ENCODE assay signal across 9 cellular contexts in the genomic region with DNA sequence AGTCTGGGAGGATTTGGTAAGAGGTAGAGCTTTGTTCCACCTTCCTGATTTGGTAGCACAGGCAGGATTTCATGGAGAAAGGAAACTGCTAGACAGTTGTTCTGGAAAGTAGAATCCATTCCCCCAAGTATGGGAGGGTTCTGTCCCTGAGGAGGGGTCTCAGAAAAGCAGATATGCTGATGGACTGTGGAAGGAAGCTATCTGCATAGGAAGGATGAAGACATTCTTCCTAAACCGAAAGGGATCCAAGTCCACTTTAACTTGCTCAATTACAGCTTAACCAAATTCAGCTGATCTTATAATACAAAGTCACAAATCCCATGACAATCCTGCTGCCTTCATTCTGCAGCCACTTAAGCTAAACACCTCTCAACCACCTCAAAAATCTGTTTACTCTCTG. TPM values are rescaled to one million over a fixed set of nuclear protein-coding genes. Genes with fewer than 3 reads are reported as not detected.
A peak's percentile ranks its signal among the peaks of the same experiment; 100 is the strongest.
DNase-seq lines count a peak whose midpoint lies in the region; ATAC-seq and TF ChIP-seq lines count a peak whose summit lies in the region.
"Had no signal": no experiment of that assay in that cellular context is flagged by ENCODE, and none has a peak within 500 bp of the region (broad histone marks: within the 10 kb centered on the region; RNA-seq: fewer than 3 reads in every experiment).

No MANE protein-coding gene starts in this region.

- H3K9me3 Mint-ChIP-seq in T-cell: no peaks in the 10 kb centered on the region

- peaks cover 49 to 69% (median 59%) of the 10 kb centered on the region in 3 donors for H3K4me1 Mint-ChIP-seq in T-cell

- H3K4me3 ChIP-seq in GM12864 (ENCODE audit: low read depth, low read length): peak overlapping the region; percentile 98
- peak overlapping the region; percentile 90 to 94 for H3K4me3 ChIP-seq in foreskin fibroblast (ENCODE audit: low read depth in 1 of 2, low read length in 2 of 2)
- peak overlapping the region; percentile 97 for H3K4me3 ChIP-seq in skeletal muscle satellite cell (ENCODE audit: low read length)
- H3K4me3 ChIP-seq: SJSA1 had no signal

- peak overlapping the region; percentile 75 to 93 for H3K27ac Mint-ChIP-seq in T-cell

- H3K27me3 ChIP-seq in skeletal muscle satellite cell (ENCODE audit: control insufficient read depth, insufficient read depth, low read length): no peaks in the 10 kb centered on the region

- H3K36me3 ChIP-seq in skeletal muscle satellite cell (ENCODE audit: insufficient read depth, low read length): no peaks in the 10 kb centered on the region
- H3K36me3 ChIP-seq: SJSA1 had no signal

- H3K9me3 ChIP-seq in skeletal muscle satellite cell (replicated peaks; ENCODE audit: low read length): no peaks in the 10 kb centered on the region

- no peak for DNase-seq in GM12864 (ENCODE audit: low read depth)
- no peak for DNase-seq in T-cell
- peak in 1 of 2 donors; percentile 22 for DNase-seq in foreskin fibroblast
- DNase-seq in iPS-NIHi7 (ENCODE audit: extremely low spot score): no peak
- DNase-seq in NCI-H1092 treated with DMSO at 0.1 percent for 48 hours (lab: John Stamatoyannopoulos, UW): no peak
- DNase-seq: central memory CD4-positive, alpha-beta T cell had no signal

- ATAC-seq in T-cell (replicated peaks in 1 of 4) (no peak), GM19467 (IDR thresholded peaks at IDR 0.05; ENCODE audit: unreplicated experiment) (no peak)

- no peak overlapping the region for H3K9ac ChIP-seq in skeletal muscle satellite cell (ENCODE audit: low read depth, low read length)

- peak overlapping the region; percentile 71 for H3K4me2 ChIP-seq in skeletal muscle satellite cell (ENCODE audit: low read length)

- H3K36me3 Mint-ChIP-seq in T-cell: no peaks in the 10 kb centered on the region

- TF ChIP-seq CTCF in GM12864 (IDR thresholded peaks at IDR 0.05; ENCODE audit: low read depth, low read length, missing control alignments) (no peak), foreskin fibroblast (IDR thresholded peaks at IDR 0.05; ENCODE audit: low read depth, low read length) (no peak)

- peak overlapping the region; percentile 89 to 94 (median 91) for H3K4me3 Mint-ChIP-seq in T-cell

- POLR2A ChIA-PET in T-cell (lab: Charles Lee): interaction anchor here (0.6 to 2.6 kb wide), 3 partner anchors 10 to 33 kb away, joined by 3 to 18 read pairs (median 3); no protein-coding TSS in a partner anchor

- H3K4me1 ChIP-seq in skeletal muscle satellite cell (ENCODE audit: control insufficient read depth, insufficient read depth, low read length): peaks cover 16% of the 10 kb centered on the region

- H3K27me3 Mint-ChIP-seq in T-cell: no peaks in the 10 kb centered on the region

- CTCF ChIA-PET in T-cell (lab: Charles Lee): interaction anchor here (1.0 to 3.4 kb wide), 7 partner anchors 9 to 1959 kb away, joined by 3 to 13 read pairs (median 6); no protein-coding TSS in a partner anchor

RNA-seq across cellular contexts. Expression of a gene that starts 2.6 kb away (rescaled TPM):
- 10 to 100 TPM in 3 of 5 donors, 1 to 10 TPM in 2; 9.4 to 13.6 (median 12.3) TPM for total RNA-seq in T-cell
- 87.2 and 130 TPM in 2 replicates for total RNA-seq in skeletal muscle satellite cell (2012; rRNA removed)
